ENCODE assay signal across 8 cellular contexts in genomic region chr22:31248138-31248745, GRCh38.
A peak's percentile ranks its signal among the peaks of the same experiment; 100 is the strongest.
DNase-seq lines count a peak whose midpoint lies in the region; TF ChIP-seq lines count a peak whose summit lies in the region.

No MANE protein-coding gene starts in this region.

- no peaks in the 10 kb centered on the region for H3K27me3 ChIP-seq in MM.1S (replicated peaks; ENCODE audit: insufficient read depth, low read length)

- peak in 10 of 14 donors; percentile 24 to 94 (median 48) for DNase-seq in C1 segment of cervical spinal cord (lab: John Stamatoyannopoulos, UW)
- peak; percentile 43 for DNase-seq in MM.1S
- DNase-seq in activated CD4-positive, alpha-beta T cell treated with anti-CD3 and anti-CD28 coated beads, Interleukin-2, amount 50 U/mL, for 4 hours = peak; percentile 48 to 58
- DNase-seq in dedifferentiated amniotic fluid mesenchymal stem cell (ENCODE audit: extremely low spot score) = peak; percentile 67
- DNase-seq in left kidney (ENCODE audit: low read depth, low spot score) = peak; percentile 96
- DNase-seq in stimulated activated CD4-positive, alpha-beta T cell treated with anti-CD3 and anti-CD28 coated beads, Interleukin-1b, Interleukin-23, amount 100 ng/mL, for 1 hour (ENCODE audit: low read depth in 2 of 2) = peak; percentile 22 to 37
- DNase-seq in NCI-H2107 treated with DMSO at 0.1 percent for 48 hours (lab: John Stamatoyannopoulos, UW; ENCODE audit: unreplicated experiment) = no peak
- no peak for DNase-seq in KG1 (lab: John Stamatoyannopoulos, UW)

- no peak overlapping the region for H3K9ac ChIP-seq in MM.1S (ENCODE audit: low read length)

- H3K4me3 ChIP-seq in MM.1S (ENCODE audit: low read length) = no peak overlapping the region

- H4K20me1 ChIP-seq in MM.1S (ENCODE audit: insufficient read depth, low read length) = no peaks in the 10 kb centered on the region

- H3F3A ChIP-seq in MM.1S (ENCODE audit: insufficient read depth, low read length) = no peaks in the 10 kb centered on the region

- H3K36me3 ChIP-seq in MM.1S (replicated peaks; ENCODE audit: insufficient read depth, low read length) = no peaks in the 10 kb centered on the region

- no peak overlapping the region for H3K27ac ChIP-seq in MM.1S (ENCODE audit: low read length)

- H3K9me3 ChIP-seq in MM.1S (replicated peaks; ENCODE audit: insufficient read depth, low read length) = no peaks in the 10 kb centered on the region

- H3K4me2 ChIP-seq in MM.1S (ENCODE audit: low read depth, low read length) = no peak overlapping the region

- no peaks in the 10 kb centered on the region for H3K9me2 ChIP-seq in MM.1S (replicated peaks; ENCODE audit: insufficient read depth, low read length)

- H3K79me2 ChIP-seq in MM.1S (ENCODE audit: low read length) = peaks cover 59% of the 10 kb centered on the region

- H3K4me1 ChIP-seq in MM.1S (ENCODE audit: low read length) = no peaks in the 10 kb centered on the region

- TF ChIP-seq CTCF in MM.1S (IDR thresholded peaks at IDR 0.05; ENCODE audit: low read length) = no peak

- H2AFZ ChIP-seq in MM.1S (ENCODE audit: low read length) = no peak overlapping the region

Comparison
In these comparisons a context has a peak if more than half of its experiments do, and no peak if none do; other contexts are left out.
1. DNase-seq: peak in C1 segment of cervical spinal cord (10 of 14), MM.1S (single experiment), activated CD4-positive, alpha-beta T cell treated with anti-CD3 and anti-CD28 coated beads, Interleukin-2, amount 50 U/mL, for 4 hours (2 of 2), dedifferentiated amniotic fluid mesenchymal stem cell (single experiment), left kidney (single experiment) and stimulated activated CD4-positive, alpha-beta T cell treated with anti-CD3 and anti-CD28 coated beads, Interleukin-1b, Interleukin-23, amount 100 ng/mL, for 1 hour (2 of 2); none in NCI-H2107 treated with DMSO at 0.1 percent for 48 hours (single experiment) and KG1 (single experiment).